8 cellular contexts compared by ENCODE assay signal in genomic region chr2:241271641-241272297, GRCh38. TPM values are rescaled to one million over a fixed set of nuclear protein-coding genes. Genes with fewer than 3 reads are reported as not detected.
DNase-seq lines count a peak whose midpoint lies in the region; ATAC-seq and TF ChIP-seq lines count a peak whose summit lies in the region.

No MANE protein-coding gene starts in this region.

- H3K4me3 Mint-ChIP-seq in activated T-cell treated with anti-CD3 and anti-CD28 coated beads, Interleukin-2, amount 50 U/mL, for 4 hours = peak overlapping the region; percentile 87

- H3K79me2 ChIP-seq in OCI-LY7 (ENCODE audit: insufficient read depth, low read depth, low read length) = peaks cover 11% of the 10 kb centered on the region; the same call in 1 of the 2 replicates

- POLR2A ChIA-PET in OCI-LY7 (lab: Charles Lee) = no interaction called here

- peaks cover 32% of the 10 kb centered on the region for H3K4me1 Mint-ChIP-seq in activated T-cell treated with anti-CD3 and anti-CD28 coated beads, Interleukin-2, amount 50 U/mL, for 4 hours (ENCODE audit: low read depth)

- H3K9me3 Mint-ChIP-seq in activated T-cell treated with anti-CD3 and anti-CD28 coated beads, Interleukin-2, amount 50 U/mL, for 4 hours = peaks cover 15% of the 10 kb centered on the region

- intact Hi-C loops in OCI-LY7 (cut with micrococcal nuclease; ENCODE audit: unreplicated experiment) = no loop called here

- H3K9me3 ChIP-seq in OCI-LY7 (ENCODE audit: low read length) (no peaks in the 10 kb centered on the region), mucosa of rectum (ENCODE audit: control insufficient read depth in 2 of 2, low read length in 2 of 2) (no peaks in the 10 kb centered on the region)

- no peaks in the 10 kb centered on the region for H3K9me2 ChIP-seq in OCI-LY7 (ENCODE audit: insufficient read depth, low read length)

- no TSS peak for BruUV-seq in OCI-LY7 (replicated peaks; lab: Mats Ljungman, UMichigan)

- H3K4me2 ChIP-seq in OCI-LY7 (ENCODE audit: low read length) = peak overlapping the region; percentile 34; the same call in 1 of the 2 replicates

- ATAC-seq in HG02610 (IDR thresholded peaks at IDR 0.05; ENCODE audit: unreplicated experiment) = peak; percentile 48
- peak; percentile 69 to 73 for ATAC-seq in activated T-cell treated with anti-CD3 and anti-CD28 coated beads, Interleukin-2, amount 50 U/mL, for 4 hours
- peak; percentile 77 for ATAC-seq in esophagus mucosa
- no peak for ATAC-seq in GM18873 (IDR thresholded peaks at IDR 0.05; ENCODE audit: low FRiP score, unreplicated experiment)

- H3K27ac ChIP-seq in OCI-LY7 (ENCODE audit: low read depth, low read length, poor library complexity, severe bottlenecking) (no peak overlapping the region), mucosa of rectum (ENCODE audit: low read depth in 2 of 2, low read length in 2 of 2) (peak overlapping the region; percentile 79 to 82)

- no peaks in the 10 kb centered on the region for H3K4me1 ChIP-seq in OCI-LY7 (ENCODE audit: insufficient read depth, low read length, poor library complexity, severe bottlenecking)
- H3K4me1 ChIP-seq in mucosa of rectum (ENCODE audit: control insufficient read depth in 2 of 2, insufficient read depth in 2 of 2, low read length in 2 of 2) = peaks cover 20 to 25% of the 10 kb centered on the region in 2 donors

- CTCF ChIA-PET in OCI-LY7 (lab: Charles Lee; ENCODE audit: unreplicated experiment) = no interaction called here

- H2AFZ ChIP-seq in OCI-LY7 (ENCODE audit: low read length) = no peak overlapping the region

- peaks cover 24% of the 10 kb centered on the region for H4K20me1 ChIP-seq in OCI-LY7 (ENCODE audit: insufficient read depth, low read length)

- H3K27me3 ChIP-seq in mucosa of rectum (ENCODE audit: control insufficient read depth in 2 of 2, insufficient read depth in 2 of 2, low read length in 2 of 2) = no peaks in the 10 kb centered on the region

- H3K9ac ChIP-seq in mucosa of rectum (ENCODE audit: low read depth in 1 of 2, low read length in 2 of 2) = peak overlapping the region; percentile 63 to 83

- TF ChIP-seq CTCF in GM10266 (IDR thresholded peaks at IDR 0.05; ENCODE audit: control insufficient read depth, insufficient read depth, low read depth, missing control alignments) (no peak), OCI-LY7 (conservative IDR thresholded peaks at IDR 0.05; ENCODE audit: low read length) (no peak)

- DNase-seq in GM10266 (ENCODE audit: extremely low spot score) (peak; percentile 76), OCI-LY7 (ENCODE audit: low spot score) (no peak)
- peak; percentile 57 for DNase-seq in activated T-cell treated with anti-CD3 and anti-CD28 coated beads, Interleukin-2, amount 50 U/mL, for 4 hours
- peak; percentile 40 to 42 for DNase-seq in stimulated activated CD8-positive, alpha-beta memory T cell treated with anti-CD3 and anti-CD28 coated beads, Interleukin-2, amount 100 ng/mL, for 48 hours (ENCODE audit: low read depth in 2 of 2)

- H3K4me3 ChIP-seq in OCI-LY7 (ENCODE audit: low read depth, low read length, poor library complexity, severe bottlenecking) = no peak overlapping the region
- H3K4me3 ChIP-seq in mucosa of rectum (ENCODE audit: low read length in 2 of 2) = peak overlapping the region; percentile 75 to 89

- peaks cover 21% of the 10 kb centered on the region for H3K36me3 Mint-ChIP-seq in activated T-cell treated with anti-CD3 and anti-CD28 coated beads, Interleukin-2, amount 50 U/mL, for 4 hours (ENCODE audit: insufficient read depth)

- peaks cover 13% of the 10 kb centered on the region; the same call in 1 of the 2 replicates for H3K36me3 ChIP-seq in OCI-LY7 (ENCODE audit: insufficient read depth, low read length)
- H3K36me3 ChIP-seq in mucosa of rectum (ENCODE audit: control insufficient read depth in 2 of 2, insufficient read depth in 2 of 2, low read length in 2 of 2) = peaks cover 14 to 21% of the 10 kb centered on the region in 2 donors

- H3K27me3 Mint-ChIP-seq in activated T-cell treated with anti-CD3 and anti-CD28 coated beads, Interleukin-2, amount 50 U/mL, for 4 hours (ENCODE audit: low read depth) = no peaks in the 10 kb centered on the region

RNA-seq across cellular contexts. Expression of gene HDLBP, which starts 43.7 kb away (rescaled TPM):
- total RNA-seq in OCI-LY7 (2014; rRNA removed; shearing (Covaris generic)) = 155 and 176 TPM in 2 replicates
- total RNA-seq in OCI-LY7 (2022) (148 and 170 TPM in 2 replicates), esophagus mucosa (320 TPM)
- total RNA-seq in activated T-cell treated with anti-CD3 and anti-CD28 coated beads, Interleukin-2, amount 50 U/mL, for 4 hours = 100 to 1,000 TPM; 231 to 270 (median 257) TPM

RNA-seq across cellular contexts. Expression of gene SEPTIN2, which starts 44.0 kb away (rescaled TPM):
- 198 and 222 TPM in 2 replicates for total RNA-seq in OCI-LY7 (2014; rRNA removed; shearing (Covaris generic))
- total RNA-seq in OCI-LY7 (2022) = 275 and 301 TPM in 2 replicates
- 100 to 1,000 TPM; 185 to 215 (median 189) TPM for total RNA-seq in activated T-cell treated with anti-CD3 and anti-CD28 coated beads, Interleukin-2, amount 50 U/mL, for 4 hours
- total RNA-seq in esophagus mucosa = 177 TPM
